Comparison of ENCODE assay signal across 14 cellular contexts in the genomic region with DNA sequence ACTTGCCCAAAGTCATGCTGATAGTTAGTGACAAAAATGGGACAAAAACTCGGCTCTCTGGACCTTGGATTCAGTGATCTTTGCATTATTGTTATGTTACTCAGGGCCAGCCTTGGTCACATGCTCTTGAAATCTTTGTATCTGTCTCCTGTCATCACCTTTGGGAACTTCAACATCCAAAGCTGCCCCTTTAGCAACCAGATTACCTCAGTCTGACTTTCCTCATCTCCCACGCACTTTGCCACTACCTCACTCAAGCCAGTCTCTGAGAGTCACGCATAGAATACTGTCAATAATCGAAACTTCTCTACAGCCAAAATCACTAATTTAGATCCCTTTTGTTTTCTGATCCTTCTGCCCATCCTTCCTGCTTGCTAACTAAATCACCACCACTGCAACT.
A peak's percentile ranks its signal among the peaks of the same experiment; 100 is the strongest.
DNase-seq lines count a peak whose midpoint lies in the region; ATAC-seq and TF ChIP-seq lines count a peak whose summit lies in the region.
"Had no signal": no experiment of that assay in that cellular context is flagged by ENCODE, and none has a peak within 500 bp of the region (broad histone marks: within the 10 kb centered on the region; RNA-seq: fewer than 3 reads in every experiment).

No MANE protein-coding gene starts in this region.

- H3K4me2 ChIP-seq in GM23338, result no peak overlapping the region
- H3K4me2 ChIP-seq in smooth muscle cell, result no peak overlapping the region

- no peaks in the 10 kb centered on the region for H3K9me2 ChIP-seq in GM23338 (ENCODE audit: insufficient read depth)

- no peak overlapping the region for H3K4me3 Mint-ChIP-seq in GM23338
- H3K4me3 Mint-ChIP-seq: CD8-positive, alpha-beta T cell; H9 had no signal

- H3K4me3 ChIP-seq in GM23338, result no peak overlapping the region
- H3K4me3 ChIP-seq in brain microvascular endothelial cell (ENCODE audit: low read depth, low read length), result no peak overlapping the region
- no peak overlapping the region for H3K4me3 ChIP-seq in foreskin fibroblast (ENCODE audit: low read depth in 1 of 2, low read length in 2 of 2)
- no peak overlapping the region for H3K4me3 ChIP-seq in smooth muscle cell
- no peak overlapping the region for H3K4me3 ChIP-seq in MG63

- H3K9ac ChIP-seq in smooth muscle cell (ENCODE audit: low read depth), result no peak overlapping the region

- no peaks in the 10 kb centered on the region for H3K9me3 Mint-ChIP-seq in GM23338
- H3K9me3 Mint-ChIP-seq: CD8-positive, alpha-beta T cell had no signal

- H3K4me1 ChIP-seq in GM23338 (ENCODE audit: insufficient read depth) (no peaks in the 10 kb centered on the region), smooth muscle cell (ENCODE audit: low read depth) (no peaks in the 10 kb centered on the region)

- no peak for DNase-seq in GM23338 (ENCODE audit: low spot score)
- DNase-seq in brain microvascular endothelial cell, result peak; percentile 37
- DNase-seq in foreskin fibroblast, result peak; percentile 30 to 31
- DNase-seq in smooth muscle cell (lab: John Stamatoyannopoulos, UW; ENCODE audit: unreplicated experiment), result no peak
- no peak for DNase-seq in SKM-1 treated with dmso at 0.1 percent for 144 hours (lab: John Stamatoyannopoulos, UW; ENCODE audit: unreplicated experiment)
- DNase-seq in MG63, result no peak
- no peak for DNase-seq in NCI-H2081 (lab: John Stamatoyannopoulos, UW)
- DNase-seq: CD8-positive, alpha-beta T cell; H9; MV-4-11; NCI-H1417 treated with DMSO at 0.1 percent for 48 hours; NCI-H2081 treated with DMSO at 0.1 percent for 48 hours; NCI-H2227 treated with DMSO at 0.1 percent for 48 hours; NCI-H69 had no signal

- in situ Hi-C loops in brain microvascular endothelial cell (cut with HindIII; ENCODE audit: low pct_ligation_motif_present, low sequenced_read_pairs), result no loop called here

- no peaks in the 10 kb centered on the region for H3K27me3 Mint-ChIP-seq in GM23338 (ENCODE audit: insufficient read depth, low read depth, poor library complexity)

- H3F3A ChIP-seq in GM23338 (replicated peaks; ENCODE audit: low read depth) (no peaks in the 10 kb centered on the region), smooth muscle cell (ENCODE audit: low read depth) (no peaks in the 10 kb centered on the region)

- WGBS in smooth muscle cell (ENCODE audit: low lambda C conversion rate), result 88% methylated on average over 4 of the region's 4 CpGs

- ATAC-seq in GM23338, result no peak
- ATAC-seq: CD8-positive, alpha-beta T cell had no signal

- H3K36me3 Mint-ChIP-seq in GM23338 (ENCODE audit: low read depth), result no peaks in the 10 kb centered on the region
- H3K36me3 Mint-ChIP-seq: CD8-positive, alpha-beta T cell had no signal

- H3K27me3 ChIP-seq in GM23338 (ENCODE audit: insufficient read depth) (no peaks in the 10 kb centered on the region), brain microvascular endothelial cell (replicated peaks) (no peaks in the 10 kb centered on the region), smooth muscle cell (ENCODE audit: low read depth) (no peaks in the 10 kb centered on the region), MG63 (no peaks in the 10 kb centered on the region)

- H3K9me3 ChIP-seq in smooth muscle cell (replicated peaks; ENCODE audit: low read depth) (no peaks in the 10 kb centered on the region), MG63 (no peaks in the 10 kb centered on the region)

- no peaks in the 10 kb centered on the region for H3K4me1 Mint-ChIP-seq in GM23338
- H3K4me1 Mint-ChIP-seq: H9 had no signal

- no peak for TF ChIP-seq CTCF in GM23338 (conservative IDR thresholded peaks at IDR 0.05; ENCODE audit: low read depth in 2 of 2)
- TF ChIP-seq CTCF in brain microvascular endothelial cell (IDR thresholded peaks at IDR 0.05; ENCODE audit: low read depth, low read length, missing control alignments), result no peak
- TF ChIP-seq CTCF in foreskin fibroblast (IDR thresholded peaks at IDR 0.05; ENCODE audit: low read depth, low read length), result no peak
- no peak for TF ChIP-seq CTCF in smooth muscle cell (IDR thresholded peaks at IDR 0.05; ENCODE audit: borderline replicate concordance, insufficient read depth, poor library complexity, severe bottlenecking)

- H3K36me3 ChIP-seq in GM23338 (ENCODE audit: insufficient read depth) (no peaks in the 10 kb centered on the region), brain microvascular endothelial cell (replicated peaks) (no peaks in the 10 kb centered on the region), smooth muscle cell (ENCODE audit: low read depth) (no peaks in the 10 kb centered on the region), MG63 (no peaks in the 10 kb centered on the region)

- H3K27ac ChIP-seq in GM23338 (ENCODE audit: low read depth) (no peak overlapping the region), brain microvascular endothelial cell (peak overlapping the region; percentile 89), smooth muscle cell (ENCODE audit: low read depth) (peak overlapping the region; percentile 40)

- H2AFZ ChIP-seq in GM23338 (peak overlapping the region; percentile 59; the same call in 1 of the 2 replicates), smooth muscle cell (ENCODE audit: low read depth) (no peak overlapping the region)

- no peak overlapping the region for H3K27ac Mint-ChIP-seq in GM23338
- H3K27ac Mint-ChIP-seq: CD8-positive, alpha-beta T cell; H9 had no signal

- no peaks in the 10 kb centered on the region for H4K20me1 ChIP-seq in GM23338 (replicated peaks; ENCODE audit: insufficient read depth)
- no peaks in the 10 kb centered on the region for H4K20me1 ChIP-seq in smooth muscle cell (ENCODE audit: low read depth)

- H3K79me2 ChIP-seq in GM23338 (replicated peaks; ENCODE audit: insufficient read depth), result no peaks in the 10 kb centered on the region
- H3K79me2 ChIP-seq in smooth muscle cell (ENCODE audit: low read depth), result no peaks in the 10 kb centered on the region

TF ChIP-seq in GM23338, 12 proteins besides CTCF, POLR2A, EP300 and RAD21 (continues in another document):
- no peak for TF ChIP-seq EZH2phosphoT487 (IDR thresholded peaks at IDR 0.05; ENCODE audit: unreplicated experiment)
- TF ChIP-seq ZNF114 (CRISPR knock-in tag; IDR thresholded peaks at IDR 0.05), result no peak
- TF ChIP-seq, protein P1, sequence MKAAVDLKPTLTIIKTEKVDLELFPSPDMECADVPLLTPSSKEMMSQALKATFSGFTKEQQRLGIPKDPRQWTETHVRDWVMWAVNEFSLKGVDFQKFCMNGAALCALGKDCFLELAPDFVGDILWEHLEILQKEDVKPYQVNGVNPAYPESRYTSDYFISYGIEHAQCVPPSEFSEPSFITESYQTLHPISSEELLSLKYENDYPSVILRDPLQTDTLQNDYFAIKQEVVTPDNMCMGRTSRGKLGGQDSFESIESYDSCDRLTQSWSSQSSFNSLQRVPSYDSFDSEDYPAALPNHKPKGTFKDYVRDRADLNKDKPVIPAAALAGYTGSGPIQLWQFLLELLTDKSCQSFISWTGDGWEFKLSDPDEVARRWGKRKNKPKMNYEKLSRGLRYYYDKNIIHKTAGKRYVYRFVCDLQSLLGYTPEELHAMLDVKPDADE (IDR thresholded peaks at IDR 0.05), result no peak
- TF ChIP-seq EZH2 (IDR thresholded peaks at IDR 0.05; ENCODE audit: low read depth, unreplicated experiment), result no peak
- TF ChIP-seq JUNB (IDR thresholded peaks at IDR 0.05; ENCODE audit: unreplicated experiment), result no peak

Comparison
In these comparisons a context has a peak if more than half of its experiments do, and no peak if none do; other contexts are left out.
1. DNase-seq: peak in brain microvascular endothelial cell (single experiment) and foreskin fibroblast (2 of 2); none in GM23338 (single experiment), smooth muscle cell (single experiment), SKM-1 treated with dmso at 0.1 percent for 144 hours (single experiment), MG63 (single experiment) and NCI-H2081 (0 of 2).